Comparison of ENCODE assay signal across 19 cellular contexts in genomic region chr7:7231865-7232264, GRCh38.
"Had no signal": no experiment of that assay in that cellular context is flagged by ENCODE, and none has a peak within 500 bp of the region (broad histone marks: within the 10 kb centered on the region; RNA-seq: fewer than 3 reads in every experiment).

No MANE protein-coding gene starts in this region.

- H3K27ac Mint-ChIP-seq: activated CD4-positive, alpha-beta memory T cell treated with anti-CD3 and anti-CD28 coated beads, Interleukin-2, amount 10 ng/mL, durations not matched to agents 7 days and 5 days; activated naive CD8-positive, alpha-beta T cell treated with anti-CD3 and anti-CD28 coated beads, Interleukin-2, amount 10 ng/mL, durations not matched to agents 7 days and 5 days had no signal

- H3K27me3 Mint-ChIP-seq: activated CD4-positive, alpha-beta memory T cell treated with anti-CD3 and anti-CD28 coated beads, Interleukin-2, amount 10 ng/mL, durations not matched to agents 7 days and 5 days; activated naive CD8-positive, alpha-beta T cell treated with anti-CD3 and anti-CD28 coated beads, Interleukin-2, amount 10 ng/mL, durations not matched to agents 7 days and 5 days; naive thymus-derived CD8-positive, alpha-beta T cell; stimulated activated naive B cell treated with anti-CD40 and anti-IgM and Interleukin-4, amounts not matched to agents 10 μg/mL and 1 μg/mL and 100 μg/mL, for 72 hours had no signal

- ATAC-seq: gastroesophageal sphincter; naive thymus-derived CD8-positive, alpha-beta T cell; pancreas; right cardiac atrium; stimulated activated naive B cell treated with anti-CD40 and anti-IgM and Interleukin-4, amounts not matched to agents 10 μg/mL and 1 μg/mL and 100 μg/mL, for 72 hours had no signal

- H3K4me3 Mint-ChIP-seq: activated CD4-positive, alpha-beta memory T cell treated with anti-CD3 and anti-CD28 coated beads, Interleukin-2, amount 10 ng/mL, durations not matched to agents 7 days and 5 days; activated naive CD8-positive, alpha-beta T cell treated with anti-CD3 and anti-CD28 coated beads, Interleukin-2, amount 10 ng/mL, durations not matched to agents 7 days and 5 days; stimulated activated naive B cell treated with anti-CD40 and anti-IgM and Interleukin-4, amounts not matched to agents 10 μg/mL and 1 μg/mL and 100 μg/mL, for 72 hours had no signal

- DNase-seq: activated CD4-positive, alpha-beta memory T cell treated with anti-CD3 and anti-CD28 coated beads, Interleukin-2, amount 10 ng/mL, durations not matched to agents 7 days and 5 days; activated CD4-positive, alpha-beta T cell treated with anti-CD3 and anti-CD28 coated beads for 4 hours; activated CD4-positive, CD25-positive, alpha-beta regulatory T cell; activated naive CD8-positive, alpha-beta T cell treated with anti-CD3 and anti-CD28 coated beads, Interleukin-2, amount 10 ng/mL, durations not matched to agents 7 days and 5 days; activated T-cell treated with anti-CD3 and anti-CD28 coated beads for 4 hours; amygdala; cerebellar nuclear complex; head of caudate nucleus; hypothalamus; left ventricle myocardium inferior; naive thymus-derived CD8-positive, alpha-beta T cell; pancreas; right cardiac atrium; stimulated activated CD4-positive, alpha-beta T cell treated with anti-CD3 and anti-CD28 coated beads, Interleukin-1b, Interleukin-23, amount 100 ng/mL, for 48 hours; stimulated activated naive B cell treated with anti-CD40 and anti-IgM and Interleukin-4, amounts not matched to agents 10 μg/mL and 1 μg/mL and 100 μg/mL, for 72 hours; testis; trophoblast cell; uterus had no signal
